1 cellular context compared by ENCODE assay signal in genomic region chr9:6761306-6761705, GRCh38.
TF ChIP-seq lines count a peak whose summit lies in the region.

No MANE protein-coding gene starts in this region.

TF ChIP-seq in H1, 55 proteins besides CTCF, POLR2A, EP300 and RAD21:
- TF ChIP-seq USF2 (IDR thresholded peaks at IDR 0.05; ENCODE audit: low read length) (no peak), CHD7 (IDR thresholded peaks at IDR 0.05; ENCODE audit: insufficient replicate concordance, low read length) (no peak), SIX5 (IDR thresholded peaks at IDR 0.05; ENCODE audit: low read depth, low read length) (no peak), POLR2AphosphoS5 (IDR thresholded peaks at IDR 0.05; ENCODE audit: low read depth, low read length) (no peak), CBX5 (IDR thresholded peaks at IDR 0.05; ENCODE audit: low read depth, low read length) (no peak), JUN (IDR thresholded peaks at IDR 0.05; ENCODE audit: low read depth, low read length) (no peak), BCL11A (IDR thresholded peaks at IDR 0.05; ENCODE audit: low read depth in 2 of 2, low read length in 2 of 2) (no peak), SIRT6 (IDR thresholded peaks at IDR 0.05; ENCODE audit: low read length) (no peak), E2F6 (IDR thresholded peaks at IDR 0.05) (no peak), CEBPB (IDR thresholded peaks at IDR 0.05; ENCODE audit: low read depth, low read length) (no peak), TAF1 (IDR thresholded peaks at IDR 0.05; ENCODE audit: low read depth, low read length) (no peak), ATF3 (IDR thresholded peaks at IDR 0.05; ENCODE audit: insufficient read depth, low read depth, low read length) (no peak), ZNF274 (IDR thresholded peaks at IDR 0.05; ENCODE audit: borderline replicate concordance, extremely low read depth, low read length) (no peak), KDM5A (IDR thresholded peaks at IDR 0.05; ENCODE audit: low read length) (no peak), POU5F1 (IDR thresholded peaks at IDR 0.05; ENCODE audit: low read depth, low read length) (no peak), KDM1A (IDR thresholded peaks at IDR 0.05; ENCODE audit: borderline replicate concordance, low read length) (no peak)
